In the genomic region with DNA sequence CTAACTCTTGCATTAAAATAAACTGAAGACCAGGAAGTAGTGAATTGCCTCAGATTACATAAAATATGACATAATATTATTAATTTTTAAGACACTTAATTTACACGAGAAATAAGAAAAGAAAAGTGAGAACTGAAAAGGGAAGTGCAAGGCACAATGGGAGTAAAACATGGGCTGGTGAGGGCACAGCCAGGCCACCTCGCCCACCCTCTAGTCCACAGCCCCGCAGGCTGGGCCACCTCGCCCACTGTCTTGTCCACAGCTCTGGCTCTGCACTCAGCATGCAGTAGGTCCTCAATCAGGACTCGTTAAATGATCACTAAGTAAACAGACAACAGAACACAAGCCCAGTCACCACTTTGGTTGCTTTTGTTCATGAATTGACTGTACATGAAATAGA, we compare ENCODE assay signal across 1 cellular context.
TF ChIP-seq lines count a peak whose summit lies in the region.

No MANE protein-coding gene starts in this region.

TF ChIP-seq in GM23338, 12 proteins besides CTCF, POLR2A, EP300 and RAD21 (continued from another document):
- TF ChIP-seq, protein P1, sequence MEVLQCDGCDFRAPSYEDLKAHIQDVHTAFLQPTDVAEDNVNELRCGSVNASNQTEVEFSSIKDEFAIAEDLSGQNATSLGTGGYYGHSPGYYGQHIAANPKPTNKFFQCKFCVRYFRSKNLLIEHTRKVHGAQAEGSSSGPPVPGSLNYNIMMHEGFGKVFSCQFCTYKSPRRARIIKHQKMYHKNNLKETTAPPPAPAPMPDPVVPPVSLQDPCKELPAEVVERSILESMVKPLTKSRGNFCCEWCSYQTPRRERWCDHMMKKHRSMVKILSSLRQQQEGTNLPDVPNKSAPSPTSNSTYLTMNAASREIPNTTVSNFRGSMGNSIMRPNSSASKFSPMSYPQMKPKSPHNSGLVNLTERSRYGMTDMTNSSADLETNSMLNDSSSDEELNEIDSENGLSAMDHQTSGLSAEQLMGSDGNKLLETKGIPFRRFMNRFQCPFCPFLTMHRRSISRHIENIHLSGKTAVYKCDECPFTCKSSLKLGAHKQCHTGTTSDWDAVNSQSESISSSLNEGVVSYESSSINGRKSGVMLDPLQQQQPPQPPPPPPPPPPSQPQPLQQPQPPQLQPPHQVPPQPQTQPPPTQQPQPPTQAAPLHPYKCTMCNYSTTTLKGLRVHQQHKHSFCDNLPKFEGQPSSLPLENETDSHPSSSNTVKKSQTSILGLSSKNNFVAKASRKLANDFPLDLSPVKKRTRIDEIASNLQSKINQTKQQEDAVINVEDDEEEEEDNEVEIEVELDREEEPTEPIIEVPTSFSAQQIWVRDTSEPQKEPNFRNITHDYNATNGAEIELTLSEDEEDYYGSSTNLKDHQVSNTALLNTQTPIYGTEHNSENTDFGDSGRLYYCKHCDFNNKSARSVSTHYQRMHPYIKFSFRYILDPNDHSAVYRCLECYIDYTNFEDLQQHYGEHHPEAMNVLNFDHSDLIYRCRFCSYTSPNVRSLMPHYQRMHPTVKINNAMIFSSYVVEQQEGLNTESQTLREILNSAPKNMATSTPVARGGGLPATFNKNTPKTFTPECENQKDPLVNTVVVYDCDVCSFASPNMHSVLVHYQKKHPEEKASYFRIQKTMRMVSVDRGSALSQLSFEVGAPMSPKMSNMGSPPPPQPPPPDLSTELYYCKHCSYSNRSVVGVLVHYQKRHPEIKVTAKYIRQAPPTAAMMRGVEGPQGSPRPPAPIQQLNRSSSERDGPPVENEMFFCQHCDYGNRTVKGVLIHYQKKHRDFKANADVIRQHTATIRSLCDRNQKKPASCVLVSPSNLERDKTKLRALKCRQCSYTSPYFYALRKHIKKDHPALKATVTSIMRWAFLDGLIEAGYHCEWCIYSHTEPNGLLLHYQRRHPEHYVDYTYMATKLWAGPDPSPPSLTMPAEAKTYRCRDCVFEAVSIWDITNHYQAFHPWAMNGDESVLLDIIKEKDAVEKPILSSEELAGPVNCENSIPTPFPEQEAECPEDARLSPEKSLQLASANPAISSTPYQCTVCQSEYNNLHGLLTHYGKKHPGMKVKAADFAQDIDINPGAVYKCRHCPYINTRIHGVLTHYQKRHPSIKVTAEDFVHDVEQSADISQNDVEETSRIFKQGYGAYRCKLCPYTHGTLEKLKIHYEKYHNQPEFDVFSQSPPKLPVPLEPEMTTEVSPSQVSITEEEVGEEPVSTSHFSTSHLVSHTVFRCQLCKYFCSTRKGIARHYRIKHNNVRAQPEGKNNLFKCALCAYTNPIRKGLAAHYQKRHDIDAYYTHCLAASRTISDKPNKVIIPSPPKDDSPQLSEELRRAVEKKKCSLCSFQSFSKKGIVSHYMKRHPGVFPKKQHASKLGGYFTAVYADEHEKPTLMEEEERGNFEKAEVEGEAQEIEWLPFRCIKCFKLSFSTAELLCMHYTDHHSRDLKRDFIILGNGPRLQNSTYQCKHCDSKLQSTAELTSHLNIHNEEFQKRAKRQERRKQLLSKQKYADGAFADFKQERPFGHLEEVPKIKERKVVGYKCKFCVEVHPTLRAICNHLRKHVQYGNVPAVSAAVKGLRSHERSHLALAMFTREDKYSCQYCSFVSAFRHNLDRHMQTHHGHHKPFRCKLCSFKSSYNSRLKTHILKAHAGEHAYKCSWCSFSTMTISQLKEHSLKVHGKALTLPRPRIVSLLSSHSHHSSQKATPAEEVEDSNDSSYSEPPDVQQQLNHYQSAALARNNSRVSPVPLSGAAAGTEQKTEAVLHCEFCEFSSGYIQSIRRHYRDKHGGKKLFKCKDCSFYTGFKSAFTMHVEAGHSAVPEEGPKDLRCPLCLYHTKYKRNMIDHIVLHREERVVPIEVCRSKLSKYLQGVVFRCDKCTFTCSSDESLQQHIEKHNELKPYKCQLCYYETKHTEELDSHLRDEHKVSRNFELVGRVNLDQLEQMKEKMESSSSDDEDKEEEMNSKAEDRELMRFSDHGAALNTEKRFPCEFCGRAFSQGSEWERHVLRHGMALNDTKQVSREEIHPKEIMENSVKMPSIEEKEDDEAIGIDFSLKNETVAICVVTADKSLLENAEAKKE (CRISPR knock-in tag; IDR thresholded peaks at IDR 0.05), result no peak
- TF ChIP-seq EZH2phosphoT487 (IDR thresholded peaks at IDR 0.05; ENCODE audit: unreplicated experiment), result no peak
- TF ChIP-seq POLR2AphosphoS5 (IDR thresholded peaks at IDR 0.05; ENCODE audit: low read depth), result no peak
- no peak for TF ChIP-seq CREB1 (CRISPR knock-in tag; IDR thresholded peaks at IDR 0.05; ENCODE audit: low read depth)
- TF ChIP-seq JUNB (IDR thresholded peaks at IDR 0.05; ENCODE audit: unreplicated experiment), result no peak
- TF ChIP-seq, protein P2, sequence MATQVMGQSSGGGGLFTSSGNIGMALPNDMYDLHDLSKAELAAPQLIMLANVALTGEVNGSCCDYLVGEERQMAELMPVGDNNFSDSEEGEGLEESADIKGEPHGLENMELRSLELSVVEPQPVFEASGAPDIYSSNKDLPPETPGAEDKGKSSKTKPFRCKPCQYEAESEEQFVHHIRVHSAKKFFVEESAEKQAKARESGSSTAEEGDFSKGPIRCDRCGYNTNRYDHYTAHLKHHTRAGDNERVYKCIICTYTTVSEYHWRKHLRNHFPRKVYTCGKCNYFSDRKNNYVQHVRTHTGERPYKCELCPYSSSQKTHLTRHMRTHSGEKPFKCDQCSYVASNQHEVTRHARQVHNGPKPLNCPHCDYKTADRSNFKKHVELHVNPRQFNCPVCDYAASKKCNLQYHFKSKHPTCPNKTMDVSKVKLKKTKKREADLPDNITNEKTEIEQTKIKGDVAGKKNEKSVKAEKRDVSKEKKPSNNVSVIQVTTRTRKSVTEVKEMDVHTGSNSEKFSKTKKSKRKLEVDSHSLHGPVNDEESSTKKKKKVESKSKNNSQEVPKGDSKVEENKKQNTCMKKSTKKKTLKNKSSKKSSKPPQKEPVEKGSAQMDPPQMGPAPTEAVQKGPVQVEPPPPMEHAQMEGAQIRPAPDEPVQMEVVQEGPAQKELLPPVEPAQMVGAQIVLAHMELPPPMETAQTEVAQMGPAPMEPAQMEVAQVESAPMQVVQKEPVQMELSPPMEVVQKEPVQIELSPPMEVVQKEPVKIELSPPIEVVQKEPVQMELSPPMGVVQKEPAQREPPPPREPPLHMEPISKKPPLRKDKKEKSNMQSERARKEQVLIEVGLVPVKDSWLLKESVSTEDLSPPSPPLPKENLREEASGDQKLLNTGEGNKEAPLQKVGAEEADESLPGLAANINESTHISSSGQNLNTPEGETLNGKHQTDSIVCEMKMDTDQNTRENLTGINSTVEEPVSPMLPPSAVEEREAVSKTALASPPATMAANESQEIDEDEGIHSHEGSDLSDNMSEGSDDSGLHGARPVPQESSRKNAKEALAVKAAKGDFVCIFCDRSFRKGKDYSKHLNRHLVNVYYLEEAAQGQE (IDR thresholded peaks at IDR 0.05; ENCODE audit: unreplicated experiment), result no peak
- TF ChIP-seq, protein P3, sequence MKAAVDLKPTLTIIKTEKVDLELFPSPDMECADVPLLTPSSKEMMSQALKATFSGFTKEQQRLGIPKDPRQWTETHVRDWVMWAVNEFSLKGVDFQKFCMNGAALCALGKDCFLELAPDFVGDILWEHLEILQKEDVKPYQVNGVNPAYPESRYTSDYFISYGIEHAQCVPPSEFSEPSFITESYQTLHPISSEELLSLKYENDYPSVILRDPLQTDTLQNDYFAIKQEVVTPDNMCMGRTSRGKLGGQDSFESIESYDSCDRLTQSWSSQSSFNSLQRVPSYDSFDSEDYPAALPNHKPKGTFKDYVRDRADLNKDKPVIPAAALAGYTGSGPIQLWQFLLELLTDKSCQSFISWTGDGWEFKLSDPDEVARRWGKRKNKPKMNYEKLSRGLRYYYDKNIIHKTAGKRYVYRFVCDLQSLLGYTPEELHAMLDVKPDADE (IDR thresholded peaks at IDR 0.05), result no peak
- no peak for TF ChIP-seq ZNF114 (CRISPR knock-in tag; IDR thresholded peaks at IDR 0.05)
- TF ChIP-seq ZNF331 (CRISPR knock-in tag; IDR thresholded peaks at IDR 0.05; ENCODE audit: low read depth), result no peak
